14 cellular contexts compared by ENCODE assay signal in the genomic region with DNA sequence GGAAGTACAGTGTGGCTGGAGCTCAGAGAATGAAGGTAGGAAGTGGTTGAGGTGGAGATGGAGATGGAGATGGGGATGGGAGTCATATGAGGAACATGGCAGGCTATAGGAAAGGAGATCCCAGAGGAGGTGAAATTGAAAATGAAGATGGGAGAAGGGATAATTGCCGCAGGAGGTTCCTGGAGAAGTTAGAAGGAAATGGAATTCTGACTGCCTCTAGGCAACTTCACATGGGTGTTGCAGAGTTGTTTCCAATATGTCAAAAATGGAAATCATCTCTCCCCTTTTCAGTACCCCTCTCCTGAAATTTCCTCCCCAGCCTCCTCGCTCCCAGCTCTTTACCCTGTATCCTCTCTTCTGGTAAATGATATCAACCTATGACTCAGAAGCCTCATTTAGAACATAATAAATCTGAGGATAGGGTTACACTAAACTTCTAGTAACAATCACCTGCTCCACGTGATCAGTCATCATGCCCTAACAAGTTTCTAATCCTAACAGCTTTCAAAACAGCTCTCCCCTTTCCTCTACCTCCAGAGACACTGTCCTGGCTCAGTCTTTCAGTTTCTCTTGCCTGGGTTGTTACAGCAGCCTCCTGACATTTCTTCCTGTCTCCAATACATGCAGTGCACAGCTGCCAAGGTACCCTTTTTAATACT.
A peak's percentile ranks its signal among the peaks of the same experiment; 100 is the strongest.
DNase-seq lines count a peak whose midpoint lies in the region; ATAC-seq and TF ChIP-seq lines count a peak whose summit lies in the region.
"Had no signal": no experiment of that assay in that cellular context is flagged by ENCODE, and none has a peak within 500 bp of the region (broad histone marks: within the 10 kb centered on the region; RNA-seq: fewer than 3 reads in every experiment).

No MANE protein-coding gene starts in this region.

- no peak overlapping the region for H3K4me3 ChIP-seq in smooth muscle cell
- H3K4me3 ChIP-seq: Peyer's patch had no signal

- TF ChIP-seq CTCF in smooth muscle cell (IDR thresholded peaks at IDR 0.05; ENCODE audit: borderline replicate concordance, insufficient read depth, poor library complexity, severe bottlenecking): no peak
- TF ChIP-seq CTCF in chondrocyte (IDR thresholded peaks at IDR 0.05): no peak

- H3K4me1 ChIP-seq in smooth muscle cell (ENCODE audit: low read depth): no peaks in the 10 kb centered on the region
- H3K4me1 ChIP-seq: Peyer's patch had no signal

- CTCF ChIA-PET in activated CD4-positive, alpha-beta T cell treated with anti-CD3 and anti-CD28 coated beads for 36 hours (lab: Charles Lee): interaction anchor here (0.7 kb wide), 1 partner anchor 307 kb away, joined by 3 read pairs; no protein-coding TSS in a partner anchor

- no peaks in the 10 kb centered on the region for H3K36me3 ChIP-seq in smooth muscle cell (ENCODE audit: low read depth)
- H3K36me3 ChIP-seq: Peyer's patch had no signal

- no peaks in the 10 kb centered on the region for H4K20me1 ChIP-seq in smooth muscle cell (ENCODE audit: low read depth)

- H3K36me3 Mint-ChIP-seq in activated CD4-positive, alpha-beta T cell treated with anti-CD3 and anti-CD28 coated beads for 36 hours (ENCODE audit: low read depth): no peaks in the 10 kb centered on the region
- no peaks in the 10 kb centered on the region for H3K36me3 Mint-ChIP-seq in chondrocyte (ENCODE audit: low read depth)
- H3K36me3 Mint-ChIP-seq: activated CD4-positive, alpha-beta memory T cell treated with anti-CD3 and anti-CD28 coated beads for 36 hours; activated naive CD4-positive, alpha-beta T cell treated with anti-CD3 and anti-CD28 coated beads, Interleukin-2, amount 10 ng/mL, durations not matched to agents 7 days and 5 days had no signal

- DNase-seq in activated CD4-positive, alpha-beta T cell treated with anti-CD3 and anti-CD28 coated beads for 36 hours: no peak
- no peak for DNase-seq in activated CD4-positive, alpha-beta T cell treated with anti-CD3 and anti-CD28 coated beads, Interleukin-2, amount 50 U/mL, for 4 hours
- DNase-seq in NCI-H510A (lab: John Stamatoyannopoulos, UW) (peak; percentile 29), smooth muscle cell (lab: John Stamatoyannopoulos, UW; ENCODE audit: unreplicated experiment) (no peak), chondrocyte (ENCODE audit: low spot score) (no peak), NCI-H82 treated with DMSO at 0.1 percent for 48 hours (lab: John Stamatoyannopoulos, UW; ENCODE audit: unreplicated experiment) (no peak)
- DNase-seq: activated CD4-positive, alpha-beta memory T cell treated with anti-CD3 and anti-CD28 coated beads for 36 hours; activated naive CD4-positive, alpha-beta T cell treated with anti-CD3 and anti-CD28 coated beads, Interleukin-2, amount 10 ng/mL, durations not matched to agents 7 days and 5 days; left colon; NCI-H146; Peyer's patch had no signal

- no peak overlapping the region for H3K9ac ChIP-seq in smooth muscle cell (ENCODE audit: low read depth)

- H3K27me3 Mint-ChIP-seq in activated CD4-positive, alpha-beta T cell treated with anti-CD3 and anti-CD28 coated beads for 36 hours: no peaks in the 10 kb centered on the region
- no peaks in the 10 kb centered on the region for H3K27me3 Mint-ChIP-seq in chondrocyte (ENCODE audit: low read depth)
- H3K27me3 Mint-ChIP-seq: activated CD4-positive, alpha-beta memory T cell treated with anti-CD3 and anti-CD28 coated beads for 36 hours had no signal

- whole genome bisulfite sequencing in smooth muscle cell (ENCODE audit: low lambda C conversion rate): 48% methylated on average over 3 of the region's 3 CpGs

- H3K4me2 ChIP-seq in smooth muscle cell: peak overlapping the region; percentile 40

- H3K27ac Mint-ChIP-seq in activated CD4-positive, alpha-beta T cell treated with anti-CD3 and anti-CD28 coated beads for 36 hours: no peak overlapping the region
- H3K27ac Mint-ChIP-seq in chondrocyte (ENCODE audit: unreplicated experiment): no peak overlapping the region
- H3K27ac Mint-ChIP-seq: activated CD4-positive, alpha-beta memory T cell treated with anti-CD3 and anti-CD28 coated beads for 36 hours; activated naive CD4-positive, alpha-beta T cell treated with anti-CD3 and anti-CD28 coated beads, Interleukin-2, amount 10 ng/mL, durations not matched to agents 7 days and 5 days; T-helper 2 cell treated with Interferon-gamma antibody and Interleukin-4, amounts not matched to agents 5 μg/mL and 100 μg/mL, for 36 hours had no signal

- H3K9me3 Mint-ChIP-seq in activated CD4-positive, alpha-beta T cell treated with anti-CD3 and anti-CD28 coated beads for 36 hours (ENCODE audit: low read depth): no peaks in the 10 kb centered on the region
- peaks cover 5% of the 10 kb centered on the region for H3K9me3 Mint-ChIP-seq in chondrocyte (ENCODE audit: low read depth)
- H3K9me3 Mint-ChIP-seq: activated CD4-positive, alpha-beta memory T cell treated with anti-CD3 and anti-CD28 coated beads for 36 hours; activated naive CD4-positive, alpha-beta T cell treated with anti-CD3 and anti-CD28 coated beads, Interleukin-2, amount 10 ng/mL, durations not matched to agents 7 days and 5 days; T-helper 2 cell treated with Interferon-gamma antibody and Interleukin-4, amounts not matched to agents 5 μg/mL and 100 μg/mL, for 36 hours had no signal

- no peaks in the 10 kb centered on the region for H3F3A ChIP-seq in smooth muscle cell (ENCODE audit: low read depth)

- H3K4me1 Mint-ChIP-seq in activated CD4-positive, alpha-beta T cell treated with anti-CD3 and anti-CD28 coated beads for 36 hours: no peaks in the 10 kb centered on the region
- H3K4me1 Mint-ChIP-seq in chondrocyte (ENCODE audit: low read depth): peaks cover 14% of the 10 kb centered on the region
- H3K4me1 Mint-ChIP-seq: activated naive CD4-positive, alpha-beta T cell treated with anti-CD3 and anti-CD28 coated beads, Interleukin-2, amount 10 ng/mL, durations not matched to agents 7 days and 5 days had no signal

- H3K4me3 Mint-ChIP-seq in activated CD4-positive, alpha-beta T cell treated with anti-CD3 and anti-CD28 coated beads for 36 hours: no peak overlapping the region
- no peak overlapping the region for H3K4me3 Mint-ChIP-seq in chondrocyte (ENCODE audit: unreplicated experiment)
- H3K4me3 Mint-ChIP-seq: activated CD4-positive, alpha-beta memory T cell treated with anti-CD3 and anti-CD28 coated beads for 36 hours; activated naive CD4-positive, alpha-beta T cell treated with anti-CD3 and anti-CD28 coated beads, Interleukin-2, amount 10 ng/mL, durations not matched to agents 7 days and 5 days; T-helper 2 cell treated with Interferon-gamma antibody and Interleukin-4, amounts not matched to agents 5 μg/mL and 100 μg/mL, for 36 hours had no signal

- no peak overlapping the region for H2AFZ ChIP-seq in smooth muscle cell (ENCODE audit: low read depth)

- H3K27ac ChIP-seq in smooth muscle cell (ENCODE audit: low read depth): peak overlapping the region; percentile 17
- H3K27ac ChIP-seq: Peyer's patch had no signal

- no peaks in the 10 kb centered on the region for H3K9me3 ChIP-seq in smooth muscle cell (replicated peaks; ENCODE audit: low read depth)
- H3K9me3 ChIP-seq: Peyer's patch had no signal

- H3K79me2 ChIP-seq in smooth muscle cell (ENCODE audit: low read depth): no peaks in the 10 kb centered on the region

- ATAC-seq in activated CD4-positive, alpha-beta T cell treated with anti-CD3 and anti-CD28 coated beads for 36 hours: peak; percentile 17
- ATAC-seq in esophagus mucosa (peak; percentile 95), GM19463 (IDR thresholded peaks at IDR 0.05; ENCODE audit: unreplicated experiment) (no peak)
- ATAC-seq: left colon had no signal

- intact Hi-C loops in activated CD4-positive, alpha-beta T cell treated with anti-CD3 and anti-CD28 coated beads for 36 hours (cut with DNase I, micrococcal nuclease): no loop called here

- POLR2A ChIA-PET in activated CD4-positive, alpha-beta T cell treated with anti-CD3 and anti-CD28 coated beads for 36 hours (lab: Charles Lee): no interaction called here

- no peaks in the 10 kb centered on the region for H3K27me3 ChIP-seq in smooth muscle cell (ENCODE audit: low read depth)
- H3K27me3 ChIP-seq: Peyer's patch had no signal
